Comparison of ENCODE assay signal across 13 cellular contexts in the genomic region with DNA sequence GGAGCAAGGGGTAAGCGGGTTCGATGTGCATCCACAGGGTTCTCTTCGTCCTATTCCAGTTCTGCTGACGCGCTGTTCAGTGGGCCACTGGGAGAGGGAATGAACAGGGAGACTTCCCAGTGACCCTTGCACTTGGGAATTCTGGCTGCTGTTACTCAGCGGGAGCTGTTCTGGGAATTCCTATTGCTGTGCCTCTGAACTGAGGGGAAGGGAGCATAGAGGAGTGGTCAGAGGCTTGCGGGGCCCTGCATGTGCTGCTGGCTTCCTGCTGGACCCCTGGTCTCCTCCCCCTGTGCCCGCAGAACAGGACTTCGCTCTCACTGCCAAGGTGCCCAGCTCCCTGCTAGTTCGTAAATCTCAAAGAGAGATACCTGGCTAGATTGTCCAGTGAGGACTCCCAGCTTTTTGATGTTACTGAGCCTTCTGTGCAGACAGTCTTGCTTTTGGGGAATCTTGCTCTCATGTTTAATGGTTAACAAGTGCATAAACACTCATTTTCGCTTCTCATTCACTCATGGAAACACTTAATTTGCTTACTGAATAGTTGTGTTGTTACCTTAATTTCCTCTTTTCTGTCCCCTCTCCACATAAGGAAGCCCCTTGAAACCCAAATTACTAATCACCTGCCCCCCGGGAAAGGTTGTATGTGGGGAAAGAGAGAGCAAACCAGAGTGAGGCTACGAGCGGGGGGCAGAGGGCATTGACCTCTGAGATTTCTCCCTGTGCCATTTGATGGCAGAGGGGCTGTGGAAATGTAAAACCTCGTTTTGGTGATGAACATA. TPM values are rescaled to one million over a fixed set of nuclear protein-coding genes. Genes with fewer than 3 reads are reported as not detected.
DNase-seq lines count a peak whose midpoint lies in the region; ATAC-seq and TF ChIP-seq lines count a peak whose summit lies in the region.
"Had no signal": no experiment of that assay in that cellular context is flagged by ENCODE, and none has a peak within 500 bp of the region (broad histone marks: within the 10 kb centered on the region; RNA-seq: fewer than 3 reads in every experiment).

No MANE protein-coding gene starts in this region.

- CTCF ChIA-PET in HEK293 (lab: Yijun Ruan, JAX) = interaction anchor here (1.1 to 1.3 kb wide), 3 partner anchors 25 to 121 kb away, joined by 3 to 5 read pairs (median 4); no protein-coding TSS in a partner anchor

- H3K9me3 ChIP-seq in HEK293 (ENCODE audit: control insufficient read depth, insufficient read depth, low read depth, low read length) (no peaks in the 10 kb centered on the region), neural cell (ENCODE audit: low read length) (no peaks in the 10 kb centered on the region)
- H3K9me3 ChIP-seq: thoracic aorta had no signal

- H3K27ac ChIP-seq in HEK293 (ENCODE audit: extremely low read depth, low read depth, low read length) (no peak overlapping the region), neural cell (ENCODE audit: low read length) (no peak overlapping the region)
- H3K27ac ChIP-seq: thoracic aorta had no signal

- DNase-seq in GM12865 (ENCODE audit: low read depth) (no peak), NCI-H524 (lab: John Stamatoyannopoulos, UW) (no peak), NCI-H82 (lab: John Stamatoyannopoulos, UW) (no peak)
- no peak for DNase-seq in activated CD4-positive, alpha-beta T cell treated with anti-CD3 and anti-CD28 coated beads, Interleukin-2, amount 50 U/mL, for 4 hours
- DNase-seq: activated CD4-positive, alpha-beta T cell treated with anti-CD3 and anti-CD28 coated beads for 48 hours; activated naive CD4-positive, alpha-beta T cell treated with Interleukin-2 at 50 U/mL for 16 hours; NCI-H2029; SIG-M5 had no signal

- H3F3A ChIP-seq in neural cell (ENCODE audit: insufficient read depth, low read length, poor library complexity, severe bottlenecking) = peaks cover 8% of the 10 kb centered on the region

- H3K4me3 Mint-ChIP-seq in brain = peak overlapping the region; percentile 48 to 97 (median 62)

- POLR2A ChIA-PET in HEK293 (lab: Yijun Ruan, JAX) = interaction anchor here (1.1 to 1.6 kb wide), 3 partner anchors 11 to 40 kb away, joined by 3 to 4 read pairs (median 3); no protein-coding TSS in a partner anchor

- peaks cover 4% of the 10 kb centered on the region for H3K36me3 Mint-ChIP-seq in brain

- H4K20me1 ChIP-seq in neural cell (ENCODE audit: insufficient read depth) = peaks cover 78% of the 10 kb centered on the region

- no peak for TF ChIP-seq RAD21 in neural cell (conservative IDR thresholded peaks at IDR 0.05)

- H3K27ac Mint-ChIP-seq in brain = peak overlapping the region in 3 of 5 experiments; percentile 24 to 99 (median 64)

- no peak overlapping the region for H3K4me2 ChIP-seq in neural cell (ENCODE audit: low read length)

- no peak for ATAC-seq in HG03378 (IDR thresholded peaks at IDR 0.05; ENCODE audit: unreplicated experiment)

- H3K27me3 ChIP-seq in neural cell (ENCODE audit: insufficient read depth, low read depth, low read length) = no peaks in the 10 kb centered on the region

- H3K4me1 ChIP-seq in HEK293 (ENCODE audit: control insufficient read depth, insufficient read depth, low read length) = peaks cover 82% of the 10 kb centered on the region

- H3K9me2 ChIP-seq in neural cell (ENCODE audit: insufficient read depth, low read length) = no peaks in the 10 kb centered on the region

- no peak overlapping the region for H2AFZ ChIP-seq in neural cell (ENCODE audit: low read depth, low read length)

- no peak overlapping the region for H3K9ac ChIP-seq in neural cell (ENCODE audit: low read length)

- peaks cover 5% of the 10 kb centered on the region for H3K27me3 Mint-ChIP-seq in brain

- H3K4me1 Mint-ChIP-seq in brain = no peaks in the 10 kb centered on the region

- H3K36me3 ChIP-seq in HEK293 (ENCODE audit: control insufficient read depth in 2 of 2, insufficient read depth in 1 of 2, low read length in 2 of 2) (no peaks in the 10 kb centered on the region), neural cell (ENCODE audit: insufficient read depth, low read length) (no peaks in the 10 kb centered on the region)
- H3K36me3 ChIP-seq: thoracic aorta had no signal

- TF ChIP-seq EP300 in neural cell (conservative IDR thresholded peaks at IDR 0.05; ENCODE audit: poor library complexity, severe bottlenecking) = no peak

- no peak for TF ChIP-seq CTCF in GM12865 (IDR thresholded peaks at IDR 0.05; ENCODE audit: insufficient read depth, low read depth, low read length, missing control alignments)
- TF ChIP-seq CTCF in HEK293 (tag by site-specific recombination; IDR thresholded peaks at IDR 0.05) = no peak
- TF ChIP-seq CTCF in brain (conservative IDR thresholded peaks at IDR 0.05) = no peak
- TF ChIP-seq CTCF in neural cell (IDR thresholded peaks at IDR 0.05; ENCODE audit: poor library complexity, severe bottlenecking) = no peak

- peaks cover 0 to 3% (median 0%) of the 10 kb centered on the region in 5 experiments for H3K9me3 Mint-ChIP-seq in brain

- H3K4me3 ChIP-seq in GM12865 (ENCODE audit: low read depth, low read length) (peak overlapping the region; percentile 33), HEK293 (ENCODE audit: low read depth, low read length) (no peak overlapping the region), neural cell (ENCODE audit: low read length) (peak overlapping the region; percentile 29)
- H3K4me3 ChIP-seq: thoracic aorta had no signal

- peaks cover 95% of the 10 kb centered on the region for H3K79me2 ChIP-seq in neural cell (replicated peaks; ENCODE audit: insufficient read depth, low read length)

TF ChIP-seq in HEK293, 187 proteins besides CTCF, POLR2A, EP300 and RAD21 (continues in another document):
- TF ChIP-seq ZNF302 (tag by site-specific recombination; IDR thresholded peaks at IDR 0.05; ENCODE audit: low read depth) (no peak), GFI1B (tag by site-specific recombination; IDR thresholded peaks at IDR 0.05) (no peak), ZNF830 (tag by site-specific recombination; IDR thresholded peaks at IDR 0.05; ENCODE audit: low read depth) (no peak), TCF7L2 (IDR thresholded peaks at IDR 0.05; ENCODE audit: borderline replicate concordance, low read depth, low read length) (no peak), GLI4 (tag by site-specific recombination; IDR thresholded peaks at IDR 0.05) (no peak), ZIC2 (tag by site-specific recombination; IDR thresholded peaks at IDR 0.05) (0 out of 2 replicates have a peak, but pooled peaks have one; percentile 42), ZNF221 (tag by site-specific recombination; IDR thresholded peaks at IDR 0.05; ENCODE audit: borderline replicate concordance) (no peak), SP3 (tag by site-specific recombination; IDR thresholded peaks at IDR 0.05) (no peak), ZSCAN23 (tag by site-specific recombination; IDR thresholded peaks at IDR 0.05) (no peak), ZNF747 (tag by site-specific recombination; IDR thresholded peaks at IDR 0.05) (no peak), BCL11A (tag by site-specific recombination; IDR thresholded peaks at IDR 0.05; ENCODE audit: low read depth) (0 out of 2 replicates have a peak, but pooled peaks have one; percentile 15), ZNF792 (tag by site-specific recombination; IDR thresholded peaks at IDR 0.05) (no peak)
- TF ChIP-seq, protein P1, sequence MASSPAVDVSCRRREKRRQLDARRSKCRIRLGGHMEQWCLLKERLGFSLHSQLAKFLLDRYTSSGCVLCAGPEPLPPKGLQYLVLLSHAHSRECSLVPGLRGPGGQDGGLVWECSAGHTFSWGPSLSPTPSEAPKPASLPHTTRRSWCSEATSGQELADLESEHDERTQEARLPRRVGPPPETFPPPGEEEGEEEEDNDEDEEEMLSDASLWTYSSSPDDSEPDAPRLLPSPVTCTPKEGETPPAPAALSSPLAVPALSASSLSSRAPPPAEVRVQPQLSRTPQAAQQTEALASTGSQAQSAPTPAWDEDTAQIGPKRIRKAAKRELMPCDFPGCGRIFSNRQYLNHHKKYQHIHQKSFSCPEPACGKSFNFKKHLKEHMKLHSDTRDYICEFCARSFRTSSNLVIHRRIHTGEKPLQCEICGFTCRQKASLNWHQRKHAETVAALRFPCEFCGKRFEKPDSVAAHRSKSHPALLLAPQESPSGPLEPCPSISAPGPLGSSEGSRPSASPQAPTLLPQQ (tag by site-specific recombination; IDR thresholded peaks at IDR 0.05) = no peak

TF ChIP-seq in neural cell, 6 proteins besides CTCF, POLR2A, EP300 and RAD21:
- TF ChIP-seq REST (IDR thresholded peaks at IDR 0.05; ENCODE audit: borderline replicate concordance) (no peak), TAF1 (IDR thresholded peaks at IDR 0.05; ENCODE audit: low read depth) (no peak), EZH2 (IDR thresholded peaks at IDR 0.05; ENCODE audit: borderline replicate concordance, insufficient read depth, low read length, poor library complexity, severe bottlenecking) (no peak), SMC3 (conservative IDR thresholded peaks at IDR 0.05; ENCODE audit: poor library complexity) (no peak), POLR2AphosphoS5 (IDR thresholded peaks at IDR 0.05) (no peak), MXI1 (conservative IDR thresholded peaks at IDR 0.05; ENCODE audit: poor library complexity, severe bottlenecking) (no peak)

RNA-seq across cellular contexts. Expression of gene TRIO, which starts 5.9 kb away (rescaled TPM):
- polyA plus RNA-seq in brain (ENCODE audit: insufficient read depth, low read depth, low replicate concordance) (47.4 TPM), neural cell (168 and 178 TPM in 2 replicates)
- 431 and 552 TPM in 2 replicates for polyA minus RNA-seq in neural cell
